ENCODE assay signal across 8 cellular contexts in the genomic region with DNA sequence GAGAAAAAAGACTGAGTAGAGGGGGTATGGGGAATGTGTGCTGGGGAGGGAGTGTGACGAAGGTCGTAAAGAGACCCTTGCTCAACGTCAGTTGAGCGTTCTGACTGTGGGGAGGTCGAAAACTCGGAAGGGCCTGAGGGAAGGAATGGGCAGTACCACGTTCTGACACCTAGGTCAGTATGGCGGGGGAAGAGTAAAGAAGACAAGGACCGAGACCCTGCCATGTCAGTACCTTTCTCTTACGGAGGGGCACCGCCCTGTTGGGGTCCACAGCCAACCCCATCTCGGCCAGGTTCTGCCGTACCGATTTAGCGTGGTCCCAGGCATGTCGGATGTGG. TPM values are rescaled to one million over a fixed set of nuclear protein-coding genes. Genes with fewer than 3 reads are reported as not detected.
DNase-seq lines count a peak whose midpoint lies in the region; ATAC-seq, FAIRE-seq and TF ChIP-seq lines count a peak whose summit lies in the region.

No MANE protein-coding gene starts in this region.

- peak overlapping the region; percentile 82 to 99 (median 98) for H3K4me3 Mint-ChIP-seq in naive B cell

- DNase-seq in NOMO-1 (lab: John Stamatoyannopoulos, UW; ENCODE audit: unreplicated experiment in 2 of 2) (peak; percentile 14 to 47), NOMO-1 treated with dmso at 0.1 percent for 144 hours (lab: John Stamatoyannopoulos, UW; ENCODE audit: unreplicated experiment) (no peak), Panc1 (ENCODE audit: low read depth, low spot score) (no peak), naive B cell (no peak), left lobe of liver (ENCODE audit: low spot score) (no peak), pons (ENCODE audit: low spot score) (no peak), D721Med (ENCODE audit: insufficient read length, low spot score) (no peak)
- no peak for DNase-seq in effector memory CD4-positive, alpha-beta T cell

- POLR2A ChIA-PET in Panc1 (lab: Charles Lee) = no interaction called here

- no peak for TF ChIP-seq CTCF in Panc1 (IDR thresholded peaks at IDR 0.05)
- TF ChIP-seq CTCF in D721Med (IDR thresholded peaks at IDR 0.05; ENCODE audit: insufficient read depth, missing control alignments) = no peak

- H3K36me3 Mint-ChIP-seq in naive B cell = peaks cover 6 to 7% of the 10 kb centered on the region in 2 donors

- no peaks in the 10 kb centered on the region for H3K27me3 Mint-ChIP-seq in naive B cell

- peak overlapping the region; percentile 76 to 94 for H3K4me3 ChIP-seq in Panc1 (ENCODE audit: low read depth in 2 of 2, low read length in 2 of 2)
- peak overlapping the region; percentile 93 for H3K4me3 ChIP-seq in effector memory CD4-positive, alpha-beta T cell (ENCODE audit: insufficient read depth, low read depth, low read length, poor library complexity, severe bottlenecking)

- no peak for FAIRE-seq in D721Med (lab: Jason Lieb, UNC)

- peaks cover 17% of the 10 kb centered on the region for H3K4me1 ChIP-seq in Panc1 (ENCODE audit: control insufficient read depth, insufficient read depth, low read length)
- H3K4me1 ChIP-seq in effector memory CD4-positive, alpha-beta T cell (ENCODE audit: control insufficient read depth, insufficient read depth, low read length, poor library complexity, severe bottlenecking) = peaks cover 10% of the 10 kb centered on the region

- peak overlapping the region; percentile 100 for H3K27ac ChIP-seq in Panc1 (ENCODE audit: low read length)
- H3K27ac ChIP-seq in effector memory CD4-positive, alpha-beta T cell (ENCODE audit: insufficient read depth, low read length, poor library complexity, severe bottlenecking) = peak overlapping the region; percentile 97

- H3K9me3 ChIP-seq in Panc1 (ENCODE audit: control insufficient read depth, insufficient read depth, low read depth, low read length) = no peaks in the 10 kb centered on the region
- H3K9me3 ChIP-seq in effector memory CD4-positive, alpha-beta T cell (ENCODE audit: control insufficient read depth, low read length) = no peaks in the 10 kb centered on the region

- no peaks in the 10 kb centered on the region for H3K9me3 Mint-ChIP-seq in naive B cell

- peaks cover 21 to 39% (median 29%) of the 10 kb centered on the region in 3 donors for H3K4me1 Mint-ChIP-seq in naive B cell

- in situ Hi-C loops in Panc1 (cut with HindIII; ENCODE audit: low pct_unique_long_range_greater_than_20kb, low sequenced_read_pairs) = no loop called here

- H3K27ac Mint-ChIP-seq in naive B cell = peak overlapping the region in 5 of 6 donors; percentile 63 to 99 (median 99)

- H3K36me3 ChIP-seq in Panc1 (ENCODE audit: control insufficient read depth, insufficient read depth, low read length) = peaks cover 26% of the 10 kb centered on the region
- H3K36me3 ChIP-seq in effector memory CD4-positive, alpha-beta T cell (ENCODE audit: control insufficient read depth, insufficient read depth, low read length) = peaks cover 36% of the 10 kb centered on the region

- ATAC-seq in Panc1 (peak; percentile 10; the same call in 1 of the 2 replicates), naive B cell (ENCODE audit: low read depth in 2 of 2) (no peak), left lobe of liver (no peak)

- H3K27me3 ChIP-seq in Panc1 (ENCODE audit: control insufficient read depth, insufficient read depth, low read length) = no peaks in the 10 kb centered on the region
- H3K27me3 ChIP-seq in effector memory CD4-positive, alpha-beta T cell (replicated peaks; ENCODE audit: control insufficient read depth, insufficient read depth, low read length, poor library complexity, severe bottlenecking) = no peaks in the 10 kb centered on the region

- BruUV-seq in Panc1 (replicated peaks; lab: Mats Ljungman, UMichigan) = no TSS peak

- intact Hi-C loops in Panc1 (cut with micrococcal nuclease; ENCODE audit: unreplicated experiment) = loop anchor here (2.0 kb wide), 1 partner anchor 63 kb away; no protein-coding TSS in a partner anchor

- CTCF ChIA-PET in Panc1 (lab: Charles Lee) = no interaction called here

RNA-seq across cellular contexts. Expression of gene NOP16, which starts 0.4 kb away (rescaled TPM):
- total RNA-seq in Panc1 (2021; ENCODE audit: unreplicated experiment) = 76.2 TPM
- 101 TPM for polyA plus RNA-seq in Panc1 (2012; ENCODE audit: insufficient read length)
- 10 to 100 TPM; 15.9 to 39.6 (median 26.5) TPM for polyA plus RNA-seq in naive B cell (ENCODE audit: low read depth in 6 of 6)
- 12.0 TPM for total RNA-seq in left lobe of liver

RNA-seq across cellular contexts. Expression of gene HIGD2A, which starts 0.6 kb away (rescaled TPM):
- 162 TPM for total RNA-seq in Panc1 (2021; ENCODE audit: unreplicated experiment)
- polyA plus RNA-seq in Panc1 (2012; ENCODE audit: insufficient read length) = 179 TPM
- polyA plus RNA-seq in naive B cell (ENCODE audit: low read depth in 6 of 6) = 100 to 1,000 TPM; 137 to 220 (median 172) TPM
- total RNA-seq in left lobe of liver = 49.2 TPM

RNA-seq across cellular contexts. Expression of gene ARL10, which starts 22.7 kb away (rescaled TPM):
- total RNA-seq in Panc1 (2021; ENCODE audit: unreplicated experiment) (2.0 TPM), left lobe of liver (1.8 TPM)
- 3.1 TPM for polyA plus RNA-seq in Panc1 (2012; ENCODE audit: insufficient read length)
- 1 to 10 TPM; 1.8 to 4.1 (median 2.5) TPM for polyA plus RNA-seq in naive B cell (ENCODE audit: low read depth in 6 of 6)

RNA-seq across cellular contexts. Expression of gene KIAA1191, which starts 26.4 kb away (rescaled TPM):
- total RNA-seq in Panc1 (2021; ENCODE audit: unreplicated experiment) (92.3 TPM), left lobe of liver (51.9 TPM)
- 91.3 TPM for polyA plus RNA-seq in Panc1 (2012; ENCODE audit: insufficient read length)
- polyA plus RNA-seq in naive B cell (ENCODE audit: low read depth in 6 of 6) = 10 to 100 TPM; 46.8 to 56.4 (median 53.5) TPM

RNA-seq across cellular contexts. Expression of gene CLTB, which starts 28.4 kb away (rescaled TPM):
- 124 TPM for total RNA-seq in Panc1 (2021; ENCODE audit: unreplicated experiment)
- polyA plus RNA-seq in Panc1 (2012; ENCODE audit: insufficient read length) = 173 TPM
- polyA plus RNA-seq in naive B cell (ENCODE audit: low read depth in 6 of 6) = 10 to 100 TPM; 42.3 to 64.4 (median 55.2) TPM
- 37.3 TPM for total RNA-seq in left lobe of liver

Comparison
In these comparisons a context has a peak if more than half of its experiments do, and no peak if none do; other contexts are left out.
1. DNase-seq: peak in NOMO-1 (2 of 2); none in NOMO-1 treated with dmso at 0.1 percent for 144 hours (single experiment), Panc1 (single experiment), effector memory CD4-positive, alpha-beta T cell (0 of 3), naive B cell (single experiment), left lobe of liver (single experiment), pons (single experiment) and D721Med (single experiment).